In genomic region chr5:5321137-5321536, GRCh38 we compare ENCODE assay signal across 27 cellular contexts.
"Had no signal": no experiment of that assay in that cellular context is flagged by ENCODE, and none has a peak within 500 bp of the region (broad histone marks: within the 10 kb centered on the region; RNA-seq: fewer than 3 reads in every experiment).

No MANE protein-coding gene starts in this region.

- H3K9me3 ChIP-seq: neutrophil, pancreas, prostate gland, right atrium auricular region, right lobe of liver, thoracic aorta, thyroid gland, tibial nerve, upper lobe of left lung, uterus had no signal

- H3K4me1 Mint-ChIP-seq: naive thymus-derived CD4-positive, alpha-beta T cell; natural killer cell; stimulated activated memory B cell treated with anti-CD40 and anti-IgM and Interleukin-4, amounts not matched to agents 10 μg/mL and 1 μg/mL and 100 μg/mL, for 72 hours; stimulated activated naive CD8-positive, alpha-beta T cell treated with anti-CD3 and anti-CD28 coated beads, Interleukin-15, amount 100 ng/mL, for 72 hours had no signal

- H3K27ac ChIP-seq: neutrophil, pancreas, right atrium auricular region, right lobe of liver, sigmoid colon, thoracic aorta, thyroid gland, tibial nerve, upper lobe of left lung, uterus had no signal

- H3K4me3 ChIP-seq: pancreas, prostate gland, right atrium auricular region, right lobe of liver, sigmoid colon, thoracic aorta, thyroid gland, tibial nerve, upper lobe of left lung, uterus had no signal

- H3K4me3 Mint-ChIP-seq: naive thymus-derived CD4-positive, alpha-beta T cell; natural killer cell; nephron; neural crest cell; stimulated activated memory B cell treated with anti-CD40 and anti-IgM and Interleukin-4, amounts not matched to agents 10 μg/mL and 1 μg/mL and 100 μg/mL, for 72 hours; stimulated activated naive CD8-positive, alpha-beta T cell treated with anti-CD3 and anti-CD28 coated beads, Interleukin-15, amount 100 ng/mL, for 72 hours had no signal

- H3K36me3 Mint-ChIP-seq: natural killer cell; stimulated activated memory B cell treated with anti-CD40 and anti-IgM and Interleukin-4, amounts not matched to agents 10 μg/mL and 1 μg/mL and 100 μg/mL, for 72 hours had no signal

- H3K27ac Mint-ChIP-seq: naive thymus-derived CD4-positive, alpha-beta T cell; natural killer cell; nephron; stimulated activated memory B cell treated with anti-CD40 and anti-IgM and Interleukin-4, amounts not matched to agents 10 μg/mL and 1 μg/mL and 100 μg/mL, for 72 hours; stimulated activated naive CD8-positive, alpha-beta T cell treated with anti-CD3 and anti-CD28 coated beads, Interleukin-15, amount 100 ng/mL, for 72 hours had no signal

- FAIRE-seq: pancreas, small intestine had no signal

- H3K4me1 ChIP-seq: pancreas, right atrium auricular region, right lobe of liver, sigmoid colon, thyroid gland, tibial nerve, upper lobe of left lung, uterus had no signal

- ATAC-seq: naive thymus-derived CD4-positive, alpha-beta T cell; natural killer cell; pancreas; right lobe of liver; stimulated activated memory B cell treated with anti-CD40 and anti-IgM and Interleukin-4, amounts not matched to agents 10 μg/mL and 1 μg/mL and 100 μg/mL, for 72 hours; stimulated activated naive CD8-positive, alpha-beta T cell treated with anti-CD3 and anti-CD28 coated beads, Interleukin-15, amount 100 ng/mL, for 72 hours; stimulated activated naive CD8-positive, alpha-beta T cell treated with anti-CD3 and anti-CD28 coated beads, Interleukin-15, Interleukin-2, amounts not matched to agents 100 U/mL and 50 U/mL, for 24 hours had no signal

- H3K27me3 Mint-ChIP-seq: naive thymus-derived CD4-positive, alpha-beta T cell; stimulated activated memory B cell treated with anti-CD40 and anti-IgM and Interleukin-4, amounts not matched to agents 10 μg/mL and 1 μg/mL and 100 μg/mL, for 72 hours; stimulated activated naive CD8-positive, alpha-beta T cell treated with anti-CD3 and anti-CD28 coated beads, Interleukin-15, amount 100 ng/mL, for 72 hours had no signal

- H3K36me3 ChIP-seq: neutrophil, pancreas, prostate gland, right atrium auricular region, right lobe of liver, sigmoid colon, thoracic aorta, thyroid gland, tibial nerve, upper lobe of left lung, uterus had no signal

- DNase-seq: naive thymus-derived CD4-positive, alpha-beta T cell; natural killer cell; nucleus accumbens; pancreas; retina; right lobe of liver; sigmoid colon; small intestine; stimulated activated CD4-positive, alpha-beta T cell treated with anti-CD3 and anti-CD28 coated beads, Interleukin-15, amount 100 ng/mL, for 24 hours; stimulated activated CD4-positive, alpha-beta T cell treated with anti-CD3 and anti-CD28 coated beads, Interleukin-2, amount 100 ng/mL, for 24 hours; stimulated activated CD4-positive, alpha-beta T cell treated with anti-CD3 and anti-CD28 coated beads, Interleukin-2, amount 100 ng/mL, for 48 hours; stimulated activated CD4-positive, alpha-beta T cell treated with anti-CD3 and anti-CD28 coated beads, Interleukin-4, amount 100 ng/mL, for 24 hours; stimulated activated naive CD4-positive, alpha-beta T cell; stimulated activated naive CD8-positive, alpha-beta T cell treated with anti-CD3 and anti-CD28 coated beads, Interleukin-15, amount 100 ng/mL, for 72 hours; stimulated activated naive CD8-positive, alpha-beta T cell treated with anti-CD3 and anti-CD28 coated beads, Interleukin-15, Interleukin-2, amounts not matched to agents 100 U/mL and 50 U/mL, for 24 hours; trophoblast cell; upper lobe of left lung; uterus had no signal

- H3K27me3 ChIP-seq: neutrophil, pancreas, right atrium auricular region, right lobe of liver, sigmoid colon, thyroid gland, tibial nerve, upper lobe of left lung, uterus had no signal
